Comparison of ENCODE assay signal across 8 cellular contexts in the genomic region with DNA sequence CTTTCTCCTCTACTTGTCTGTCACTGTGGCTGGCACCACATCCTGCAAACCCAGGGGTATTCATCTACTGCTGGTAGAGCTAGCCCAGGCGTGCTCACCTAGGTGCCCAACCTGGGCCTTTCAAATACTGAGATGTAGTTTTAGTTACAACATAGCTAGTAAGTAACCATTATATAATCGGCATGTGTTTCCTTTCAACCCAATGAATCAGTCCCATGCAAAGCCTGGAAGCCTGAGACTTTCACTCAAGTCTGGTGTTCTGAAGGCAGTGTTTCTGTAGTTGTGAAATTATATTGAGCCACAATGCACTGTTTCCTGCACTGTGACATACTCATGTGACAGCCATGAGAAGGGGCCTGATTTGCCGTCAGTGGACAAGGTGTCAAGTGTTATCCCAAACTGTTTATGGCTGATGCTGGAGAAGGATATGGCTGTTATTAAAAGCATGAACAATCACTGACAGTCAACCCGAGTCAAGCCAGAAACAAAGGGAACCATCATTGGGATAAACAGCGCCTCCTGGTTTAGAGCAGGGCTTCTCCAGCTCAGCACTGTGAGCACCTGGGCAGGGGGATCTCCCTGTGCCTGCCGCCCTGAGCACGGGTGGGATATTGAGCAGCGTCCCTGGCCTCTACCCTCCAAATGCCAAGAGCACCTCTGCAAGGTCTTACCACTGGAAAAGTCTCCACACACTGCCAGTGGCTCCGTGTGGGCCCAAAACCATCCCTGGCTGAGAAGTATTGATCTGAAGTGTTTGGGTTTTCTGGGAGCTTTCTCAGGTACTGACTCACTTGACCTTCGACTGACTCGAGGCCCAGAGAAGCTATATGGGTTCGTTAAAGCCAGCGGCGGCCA. TPM values are rescaled to one million over a fixed set of nuclear protein-coding genes. Genes with fewer than 3 reads are reported as not detected.
DNase-seq lines count a peak whose midpoint lies in the region; ATAC-seq and TF ChIP-seq lines count a peak whose summit lies in the region.

No MANE protein-coding gene starts in this region.

- CTCF ChIA-PET in mammary epithelial cell (lab: Charles Lee; ENCODE audit: low non-redundant PET), result interaction anchor here (0.7 kb wide), 1 partner anchor 139 kb away, joined by 4 read pairs; no protein-coding TSS in a partner anchor

- DNase-seq in activated T-cell treated with anti-CD3 and anti-CD28 coated beads, Interleukin-2, amount 50 U/mL, for 4 hours, result no peak
- no peak for DNase-seq in activated T-cell treated with anti-CD3 and anti-CD28 coated beads, Interleukin-2, amount 50 U/mL, for 1 hour
- DNase-seq in NCI-H69 (lab: John Stamatoyannopoulos, UW) (peak; percentile 36), mammary epithelial cell (peak; percentile 51), memory B cell (ENCODE audit: low spot score in 2 of 2) (no peak), upper lobe of left lung (no peak)

- 21% methylated on average over 13 of the region's 14 CpGs for WGBS in mammary epithelial cell (ENCODE audit: low coverage, missing lambda C conversion rate)
- 16 to 20% methylated on average over 13 to 14 of the region's 14 CpGs for WGBS in upper lobe of left lung, 2 donors

- peaks cover 87% of the 10 kb centered on the region for H3K79me2 ChIP-seq in mammary epithelial cell (ENCODE audit: insufficient read depth, low read length)

- peak overlapping the region; percentile 76 for H3K4me2 ChIP-seq in mammary epithelial cell (ENCODE audit: insufficient read depth, low read depth, low read length)

- H3K4me3 Mint-ChIP-seq in activated T-cell treated with anti-CD3 and anti-CD28 coated beads, Interleukin-2, amount 50 U/mL, for 4 hours, result peak overlapping the region; percentile 94
- peak overlapping the region; percentile 84 for H3K4me3 Mint-ChIP-seq in memory B cell

- peaks cover 23% of the 10 kb centered on the region for H3K4me1 ChIP-seq in mammary epithelial cell (ENCODE audit: insufficient read depth, low read length)
- peaks cover 25 to 35% (median 30%) of the 10 kb centered on the region in 4 donors for H3K4me1 ChIP-seq in upper lobe of left lung

- peaks cover 50% of the 10 kb centered on the region for H3K4me1 Mint-ChIP-seq in activated T-cell treated with anti-CD3 and anti-CD28 coated beads, Interleukin-2, amount 50 U/mL, for 4 hours (ENCODE audit: low read depth)
- peaks cover 35% of the 10 kb centered on the region for H3K4me1 Mint-ChIP-seq in memory B cell

- TF ChIP-seq EP300 in upper lobe of left lung (IDR thresholded peaks at IDR 0.05), result peak in 1 of 4 donors; percentile 31

- H3K27ac Mint-ChIP-seq in memory B cell, result peak overlapping the region; percentile 88

- peak overlapping the region; percentile 83 for H3K9ac ChIP-seq in mammary epithelial cell (ENCODE audit: insufficient read depth, low read length)

- intact Hi-C loops in mammary epithelial cell (cut with micrococcal nuclease), result loop anchor here (2.0 to 10.0 kb wide), 2 partner anchors 19 to 243 kb away; a partner anchor contains a TSS

- dilution Hi-C loops in mammary epithelial cell (cut with HindIII; ENCODE audit: low sequenced_read_pairs), result no loop called here

- H3K4me3 ChIP-seq in mammary epithelial cell (replicated peaks in 1 of 3; ENCODE audit: insufficient read depth in 1 of 3, low read depth in 2 of 3, low read length in 3 of 3), result peak overlapping the region; percentile 62 to 83 (median 81)
- H3K4me3 ChIP-seq in upper lobe of left lung, result peak overlapping the region; percentile 72 to 97 (median 90)

- in situ Hi-C loops in mammary epithelial cell (cut with MboI; ENCODE audit: low sequenced_read_pairs in 2 of 2), result no loop called here

- H2AFZ ChIP-seq in mammary epithelial cell (ENCODE audit: low read depth, low read length), result no peak overlapping the region

- TF ChIP-seq CTCF in mammary epithelial cell (conservative IDR thresholded peaks at IDR 0.05 in 1 of 2, IDR thresholded peaks at IDR 0.05 in 1 of 2; ENCODE audit: extremely low read depth in 1 of 2, insufficient read depth in 1 of 2, low read depth in 1 of 2, low read length in 2 of 2) (peak; percentile 9 to 58), upper lobe of left lung (IDR thresholded peaks at IDR 0.05) (peak in 1 of 6 experiments; percentile 24)

- H3K9me3 Mint-ChIP-seq in activated T-cell treated with anti-CD3 and anti-CD28 coated beads, Interleukin-2, amount 50 U/mL, for 4 hours, result no peaks in the 10 kb centered on the region
- no peaks in the 10 kb centered on the region for H3K9me3 Mint-ChIP-seq in memory B cell

- H3K9me3 ChIP-seq in mammary epithelial cell (replicated peaks; ENCODE audit: insufficient read depth, low read length) (no peaks in the 10 kb centered on the region), upper lobe of left lung (no peaks in the 10 kb centered on the region)

- H3K27ac ChIP-seq in mammary epithelial cell (ENCODE audit: insufficient read depth, low read depth, low read length), result peak overlapping the region; percentile 67
- peak overlapping the region; percentile 93 to 99 (median 96) for H3K27ac ChIP-seq in upper lobe of left lung

- H3K36me3 Mint-ChIP-seq in activated T-cell treated with anti-CD3 and anti-CD28 coated beads, Interleukin-2, amount 50 U/mL, for 4 hours (ENCODE audit: insufficient read depth), result peaks cover 34% of the 10 kb centered on the region
- H3K36me3 Mint-ChIP-seq in memory B cell, result peaks cover 16% of the 10 kb centered on the region

- peak in 1 of 4 donors; percentile 42 for TF ChIP-seq POLR2A in upper lobe of left lung (IDR thresholded peaks at IDR 0.05)

- BruUV-seq in mammary epithelial cell (replicated peaks; lab: Mats Ljungman, UMichigan), result no TSS peak

- H3K36me3 ChIP-seq in mammary epithelial cell (ENCODE audit: insufficient read depth, low read length) (peaks cover 30% of the 10 kb centered on the region), upper lobe of left lung (peaks cover 24 to 45% (median 34%) of the 10 kb centered on the region in 4 donors)

- no peak for ATAC-seq in activated T-cell treated with anti-CD3 and anti-CD28 coated beads, Interleukin-2, amount 50 U/mL, for 4 hours
- ATAC-seq in memory B cell (ENCODE audit: low read depth), result no peak
- no peak for ATAC-seq in upper lobe of left lung (ENCODE audit: low FRiP score in 2 of 2)
- no peak for ATAC-seq in GM19463 (IDR thresholded peaks at IDR 0.05; ENCODE audit: unreplicated experiment)
- ATAC-seq in GM21526 (IDR thresholded peaks at IDR 0.05; ENCODE audit: low FRiP score, unreplicated experiment), result no peak

- no peaks in the 10 kb centered on the region for H3K27me3 Mint-ChIP-seq in activated T-cell treated with anti-CD3 and anti-CD28 coated beads, Interleukin-2, amount 50 U/mL, for 4 hours (ENCODE audit: low read depth)
- H3K27me3 Mint-ChIP-seq in memory B cell, result no peaks in the 10 kb centered on the region

- H4K20me1 ChIP-seq in mammary epithelial cell (ENCODE audit: insufficient read depth, low read length), result peaks cover 6% of the 10 kb centered on the region

- H3K27me3 ChIP-seq in mammary epithelial cell (ENCODE audit: insufficient read depth, low read length), result no peaks in the 10 kb centered on the region
- H3K27me3 ChIP-seq in upper lobe of left lung, result no peaks in the 10 kb centered on the region

RNA-seq across cellular contexts. Expression of a gene that starts 1.6 kb away (rescaled TPM):
- total RNA-seq in activated T-cell treated with anti-CD3 and anti-CD28 coated beads, Interleukin-2, amount 50 U/mL, for 4 hours, result 100 to 1,000 TPM; 651 to 699 (median 689) TPM
- total RNA-seq in mammary epithelial cell (100 to 1,000 TPM; 173 to 303 TPM), upper lobe of left lung (100 to 1,000 TPM; 186 to 317 (median 240) TPM)
- 575 TPM for polyA plus RNA-seq in mammary epithelial cell
- 118 TPM for polyA minus RNA-seq in mammary epithelial cell

RNA-seq across cellular contexts. Expression of a gene that starts 1.9 kb away (rescaled TPM):
- total RNA-seq in activated T-cell treated with anti-CD3 and anti-CD28 coated beads, Interleukin-2, amount 50 U/mL, for 4 hours, result 10 to 100 TPM; 14.4 to 16.1 (median 14.5) TPM
- total RNA-seq in mammary epithelial cell (10 to 100 TPM; 16.3 to 20.6 TPM), upper lobe of left lung (10 to 100 TPM; 12.2 to 70.8 (median 19.7) TPM)
- polyA plus RNA-seq in mammary epithelial cell, result 10.4 TPM
- 17.7 TPM for polyA minus RNA-seq in mammary epithelial cell

RNA-seq across cellular contexts. Expression of a gene that starts 19.3 kb away (rescaled TPM):
- 10 to 100 TPM; 35.2 to 41.3 (median 40.9) TPM for total RNA-seq in activated T-cell treated with anti-CD3 and anti-CD28 coated beads, Interleukin-2, amount 50 U/mL, for 4 hours
- 10 to 100 TPM; 31.5 to 36.3 TPM for total RNA-seq in mammary epithelial cell
- 20.3 TPM for polyA plus RNA-seq in mammary epithelial cell
- 20.6 TPM for polyA minus RNA-seq in mammary epithelial cell
- 10 to 100 TPM; 27.8 to 46.3 (median 36.4) TPM for total RNA-seq in upper lobe of left lung

RNA-seq across cellular contexts. Expression of a gene that starts 41.2 kb away (rescaled TPM):
- 10 to 100 TPM; 38.3 to 57.6 (median 49.8) TPM for total RNA-seq in activated T-cell treated with anti-CD3 and anti-CD28 coated beads, Interleukin-2, amount 50 U/mL, for 4 hours
- total RNA-seq in mammary epithelial cell, result 10 to 100 TPM; 20.7 to 38.6 TPM
- 28.2 TPM for polyA plus RNA-seq in mammary epithelial cell
- polyA minus RNA-seq in mammary epithelial cell, result 8.8 TPM
- total RNA-seq in upper lobe of left lung, result 10 to 100 TPM; 28.3 to 42.3 (median 32.0) TPM

Comparison
In these comparisons a context has a peak if more than half of its experiments do, and no peak if none do; other contexts are left out.
1. DNase-seq: peak in NCI-H69 (single experiment) and mammary epithelial cell (single experiment); none in activated T-cell treated with anti-CD3 and anti-CD28 coated beads, Interleukin-2, amount 50 U/mL, for 4 hours (single experiment), activated T-cell treated with anti-CD3 and anti-CD28 coated beads, Interleukin-2, amount 50 U/mL, for 1 hour (single experiment), memory B cell (0 of 2) and upper lobe of left lung (0 of 2).